In the genomic region with DNA sequence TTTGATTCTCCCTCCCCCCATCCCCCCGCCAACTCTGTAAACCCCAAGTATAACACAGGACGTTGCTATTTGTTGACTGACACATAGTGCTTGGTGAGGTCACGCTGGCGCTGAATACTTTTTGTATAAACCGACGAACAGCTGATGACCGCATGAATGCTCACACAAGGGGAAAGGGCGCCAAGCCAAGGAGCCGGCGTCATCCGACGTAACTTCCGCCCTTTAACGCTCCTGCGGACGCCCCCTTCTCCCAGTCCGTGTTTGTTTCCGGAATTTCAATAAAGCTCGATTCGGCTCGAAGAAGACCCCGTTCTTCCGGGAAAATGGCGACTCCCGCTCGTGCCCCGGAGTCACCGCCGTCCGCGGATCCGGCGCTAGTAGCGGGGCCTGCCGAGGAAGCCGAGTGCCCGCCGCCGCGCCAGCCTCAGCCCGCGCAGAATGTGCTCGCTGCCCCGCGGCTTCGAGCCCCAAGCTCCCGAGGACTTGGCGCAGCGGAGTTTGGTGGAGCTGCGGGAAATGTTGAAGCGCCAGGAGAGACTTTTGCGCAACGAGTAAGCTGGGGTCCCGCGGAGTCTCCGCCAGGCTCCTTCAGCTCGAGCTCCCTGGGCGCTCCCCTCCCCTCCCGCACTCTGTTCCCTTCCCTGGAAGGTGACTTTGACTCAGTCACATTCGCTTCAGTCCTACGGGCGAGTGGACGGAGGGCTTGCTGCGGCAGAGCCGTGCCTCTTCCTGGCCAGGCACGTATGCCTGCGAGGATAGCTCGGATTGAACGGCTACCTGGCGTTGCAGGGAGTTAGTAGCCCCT, we compare ENCODE assay signal across 8 cellular contexts. TPM values are rescaled to one million over a fixed set of nuclear protein-coding genes. Genes with fewer than 3 reads are reported as not detected.
DNase-seq lines count a peak whose midpoint lies in the region; TF ChIP-seq lines count a peak whose summit lies in the region.

A gene (plus strand): TSS at position 310 of the 805 bp plus-strand sequence. CDS start 129 bp downstream, at position 439.

- WGBS in stomach, 5 donors, result 0 to 4% (median 2%) methylated on average over 18 to 70 of the region's 70 CpGs

- H3K4me2 ChIP-seq in MM.1S (ENCODE audit: low read depth, low read length), result peak within 1 kb of the TSS; percentile 61
- peak within 1 kb of the TSS; percentile 94 for H3K4me2 ChIP-seq in neural cell (ENCODE audit: low read length)

- H3K27ac ChIP-seq in MM.1S (ENCODE audit: low read length), result peak within 1 kb of the TSS; percentile 75
- peak within 1 kb of the TSS; percentile 91 for H3K27ac ChIP-seq in neural cell (ENCODE audit: low read length)
- H3K27ac ChIP-seq in stomach, result peak within 1 kb of the TSS; percentile 91 to 97 (median 94)

- H3K27me3 ChIP-seq in HAP-1 (ENCODE audit: low read depth), result no peaks in the 10 kb centered on the region
- H3K27me3 ChIP-seq in MM.1S (replicated peaks; ENCODE audit: insufficient read depth, low read length), result no peaks in the 10 kb centered on the region
- H3K27me3 ChIP-seq in neural cell (ENCODE audit: insufficient read depth, low read depth, low read length), result no peaks in the 10 kb centered on the region
- no peaks in the 10 kb centered on the region for H3K27me3 ChIP-seq in stomach

- H3K9ac ChIP-seq in ES-I3 (ENCODE audit: low read depth, low read length) (peak within 1 kb of the TSS; percentile 92), MM.1S (ENCODE audit: low read length) (peak within 1 kb of the TSS; percentile 98), neural cell (ENCODE audit: low read length) (peak within 1 kb of the TSS; percentile 86)

- in situ Hi-C loops in HAP-1 (cut with MboI; ENCODE audit: low sequenced_read_pairs), result no loop called here

- no peak for TF ChIP-seq CTCF in MM.1S (IDR thresholded peaks at IDR 0.05; ENCODE audit: low read length)
- no peak for TF ChIP-seq CTCF in fibroblast of villous mesenchyme (IDR thresholded peaks at IDR 0.05; ENCODE audit: insufficient read depth, low read depth, low read length)
- TF ChIP-seq CTCF in neural cell (IDR thresholded peaks at IDR 0.05; ENCODE audit: poor library complexity, severe bottlenecking), result peak; percentile 24
- TF ChIP-seq CTCF in stomach (IDR thresholded peaks at IDR 0.05), result no peak

- H3K9me2 ChIP-seq in MM.1S (replicated peaks; ENCODE audit: insufficient read depth, low read length) (no peaks in the 10 kb centered on the region), neural cell (ENCODE audit: insufficient read depth, low read length) (no peaks in the 10 kb centered on the region)

- peak; percentile 79 for TF ChIP-seq EP300 in neural cell (conservative IDR thresholded peaks at IDR 0.05; ENCODE audit: poor library complexity, severe bottlenecking)
- TF ChIP-seq EP300 in stomach (IDR thresholded peaks at IDR 0.05), result peak; percentile 62

- H4K20me1 ChIP-seq in MM.1S (ENCODE audit: insufficient read depth, low read length) (no peaks in the 10 kb centered on the region), neural cell (ENCODE audit: insufficient read depth) (no peaks in the 10 kb centered on the region)

- H3F3A ChIP-seq in MM.1S (ENCODE audit: insufficient read depth, low read length), result peaks cover 4% of the 10 kb centered on the region; the same call in 1 of the 2 replicates
- no peaks in the 10 kb centered on the region for H3F3A ChIP-seq in neural cell (ENCODE audit: insufficient read depth, low read length, poor library complexity, severe bottlenecking)

- TF ChIP-seq RAD21 in neural cell (conservative IDR thresholded peaks at IDR 0.05), result peak; percentile 38

- peaks cover 8% of the 10 kb centered on the region for H3K36me3 ChIP-seq in ES-I3 (ENCODE audit: insufficient read depth, low read length)
- peaks cover 28% of the 10 kb centered on the region for H3K36me3 ChIP-seq in HAP-1 (replicated peaks)
- peaks cover 20% of the 10 kb centered on the region; the same call in 1 of the 2 replicates for H3K36me3 ChIP-seq in MM.1S (replicated peaks; ENCODE audit: insufficient read depth, low read length)
- H3K36me3 ChIP-seq in neural cell (ENCODE audit: insufficient read depth, low read length), result peaks cover 6% of the 10 kb centered on the region
- peaks cover 4 to 29% (median 27%) of the 10 kb centered on the region in 4 donors for H3K36me3 ChIP-seq in stomach

- peak within 1 kb of the TSS; percentile 99 for H2AFZ ChIP-seq in MM.1S (ENCODE audit: low read length)
- peak within 1 kb of the TSS; percentile 100 for H2AFZ ChIP-seq in neural cell (ENCODE audit: low read depth, low read length)

- H3K9me3 ChIP-seq in ES-I3 (ENCODE audit: control insufficient read depth, insufficient read depth, low read length), result no peaks in the 10 kb centered on the region
- no peaks in the 10 kb centered on the region for H3K9me3 ChIP-seq in HAP-1
- no peaks in the 10 kb centered on the region for H3K9me3 ChIP-seq in MM.1S (replicated peaks; ENCODE audit: insufficient read depth, low read length)
- no peaks in the 10 kb centered on the region for H3K9me3 ChIP-seq in neural cell (ENCODE audit: low read length)
- no peaks in the 10 kb centered on the region for H3K9me3 ChIP-seq in stomach

- DNase-seq in HAP-1 (ENCODE audit: low spot score in 2 of 2), result peak; percentile 91 to 93
- peak; percentile 95 for DNase-seq in MM.1S
- peak; percentile 54 for DNase-seq in SIG-M5 (lab: John Stamatoyannopoulos, UW)
- peak; percentile 68 for DNase-seq in activated gamma-delta T cell (lab: John Stamatoyannopoulos, UW)
- DNase-seq in fibroblast of villous mesenchyme (ENCODE audit: low read depth), result peak; percentile 99
- DNase-seq in stomach, result peak; percentile 97

- H3K4me1 ChIP-seq in ES-I3 (ENCODE audit: insufficient read depth, low read length) (peaks cover 6% of the 10 kb centered on the region; the same call in 1 of the 2 replicates), HAP-1 (peaks cover 13% of the 10 kb centered on the region), MM.1S (ENCODE audit: low read length) (peaks cover 25% of the 10 kb centered on the region), stomach (peaks cover 4 to 49% (median 33%) of the 10 kb centered on the region in 4 donors)

- peak in 2 of 4 donors; percentile 22 to 35 for TF ChIP-seq POLR2A in stomach (IDR thresholded peaks at IDR 0.05)

- intact Hi-C loops in stomach (cut with DNase I; ENCODE audit: low total_unique reads), result no loop called here

- H3K4me3 ChIP-seq in HAP-1, result peak within 1 kb of the TSS; percentile 94
- H3K4me3 ChIP-seq in MM.1S (ENCODE audit: low read length), result peak within 1 kb of the TSS; percentile 89
- peak within 1 kb of the TSS; percentile 99 for H3K4me3 ChIP-seq in fibroblast of villous mesenchyme (ENCODE audit: low read depth, low read length)
- peak within 1 kb of the TSS; percentile 93 for H3K4me3 ChIP-seq in neural cell (ENCODE audit: low read length)
- H3K4me3 ChIP-seq in stomach, result peak within 1 kb of the TSS; percentile 81 to 96 (median 87)

- H3K79me2 ChIP-seq in MM.1S (ENCODE audit: low read length) (peaks cover 46% of the 10 kb centered on the region), neural cell (replicated peaks; ENCODE audit: insufficient read depth, low read length) (peaks cover 22% of the 10 kb centered on the region)

TF ChIP-seq in neural cell, 6 proteins besides CTCF, POLR2A, EP300 and RAD21:
- TF ChIP-seq SMC3 (conservative IDR thresholded peaks at IDR 0.05; ENCODE audit: poor library complexity), result peak; percentile 42
- TF ChIP-seq, protein P1, sequence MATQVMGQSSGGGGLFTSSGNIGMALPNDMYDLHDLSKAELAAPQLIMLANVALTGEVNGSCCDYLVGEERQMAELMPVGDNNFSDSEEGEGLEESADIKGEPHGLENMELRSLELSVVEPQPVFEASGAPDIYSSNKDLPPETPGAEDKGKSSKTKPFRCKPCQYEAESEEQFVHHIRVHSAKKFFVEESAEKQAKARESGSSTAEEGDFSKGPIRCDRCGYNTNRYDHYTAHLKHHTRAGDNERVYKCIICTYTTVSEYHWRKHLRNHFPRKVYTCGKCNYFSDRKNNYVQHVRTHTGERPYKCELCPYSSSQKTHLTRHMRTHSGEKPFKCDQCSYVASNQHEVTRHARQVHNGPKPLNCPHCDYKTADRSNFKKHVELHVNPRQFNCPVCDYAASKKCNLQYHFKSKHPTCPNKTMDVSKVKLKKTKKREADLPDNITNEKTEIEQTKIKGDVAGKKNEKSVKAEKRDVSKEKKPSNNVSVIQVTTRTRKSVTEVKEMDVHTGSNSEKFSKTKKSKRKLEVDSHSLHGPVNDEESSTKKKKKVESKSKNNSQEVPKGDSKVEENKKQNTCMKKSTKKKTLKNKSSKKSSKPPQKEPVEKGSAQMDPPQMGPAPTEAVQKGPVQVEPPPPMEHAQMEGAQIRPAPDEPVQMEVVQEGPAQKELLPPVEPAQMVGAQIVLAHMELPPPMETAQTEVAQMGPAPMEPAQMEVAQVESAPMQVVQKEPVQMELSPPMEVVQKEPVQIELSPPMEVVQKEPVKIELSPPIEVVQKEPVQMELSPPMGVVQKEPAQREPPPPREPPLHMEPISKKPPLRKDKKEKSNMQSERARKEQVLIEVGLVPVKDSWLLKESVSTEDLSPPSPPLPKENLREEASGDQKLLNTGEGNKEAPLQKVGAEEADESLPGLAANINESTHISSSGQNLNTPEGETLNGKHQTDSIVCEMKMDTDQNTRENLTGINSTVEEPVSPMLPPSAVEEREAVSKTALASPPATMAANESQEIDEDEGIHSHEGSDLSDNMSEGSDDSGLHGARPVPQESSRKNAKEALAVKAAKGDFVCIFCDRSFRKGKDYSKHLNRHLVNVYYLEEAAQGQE (IDR thresholded peaks at IDR 0.05; ENCODE audit: borderline replicate concordance), result peak; percentile 84
- TF ChIP-seq POLR2AphosphoS5 (IDR thresholded peaks at IDR 0.05), result peak; percentile 84
- TF ChIP-seq EZH2 (IDR thresholded peaks at IDR 0.05; ENCODE audit: borderline replicate concordance, insufficient read depth, low read length, poor library complexity, severe bottlenecking), result no peak
- TF ChIP-seq TAF1 (IDR thresholded peaks at IDR 0.05; ENCODE audit: low read depth), result no peak
- TF ChIP-seq MXI1 (conservative IDR thresholded peaks at IDR 0.05; ENCODE audit: poor library complexity, severe bottlenecking), result peak; percentile 89

RNA-seq across cellular contexts. Expression of the gene that starts here (rescaled TPM):
- total RNA-seq in fibroblast of villous mesenchyme, result 71.7 and 637 TPM in 2 replicates
- 204 and 391 TPM in 2 replicates for polyA plus RNA-seq in neural cell
- 396 and 435 TPM in 2 replicates for polyA minus RNA-seq in neural cell
- total RNA-seq in stomach, result 1,000 to 10,000 TPM in 1 of 5 donors, 100 to 1,000 TPM in 3, 10 to 100 TPM in 1; 54.0 to 1,088 (median 385) TPM
- 100 to 1,000 TPM in 1 of 3 donors, 10 to 100 TPM in 2; 41.6 to 139 (median 56.4) TPM for polyA plus RNA-seq in stomach

Comparison
In these comparisons a context has a peak if more than half of its experiments do, and no peak if none do; other contexts are left out.
1. Peak in every context shown above with its lines: DNase-seq, H3K4me3 ChIP-seq and H3K27ac ChIP-seq.